17 cellular contexts compared by ENCODE assay signal in the genomic region with DNA sequence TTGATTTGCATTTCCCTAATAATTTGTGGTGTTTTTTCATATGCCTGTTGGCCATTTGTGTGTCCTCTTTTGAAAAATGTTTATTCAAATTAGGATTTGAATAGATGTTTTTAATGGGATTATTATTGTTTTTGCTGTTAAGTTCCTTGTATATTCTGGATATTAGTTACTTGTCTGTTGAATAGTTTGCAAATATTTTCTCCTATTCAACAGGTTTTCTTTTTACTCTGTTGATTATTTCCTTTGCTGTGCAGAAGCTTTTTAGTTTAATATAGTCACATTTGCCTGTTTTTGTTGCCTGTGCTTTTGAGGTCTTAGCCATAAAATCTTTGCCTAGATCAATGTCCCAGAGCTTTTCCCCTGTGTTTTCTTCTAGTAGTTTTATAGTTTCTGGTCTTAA.
"Had no signal": no experiment of that assay in that cellular context is flagged by ENCODE, and none has a peak within 500 bp of the region (broad histone marks: within the 10 kb centered on the region; RNA-seq: fewer than 3 reads in every experiment).

No MANE protein-coding gene starts in this region.

- H3K9me3 Mint-ChIP-seq: effector memory CD8-positive, alpha-beta T cell; naive thymus-derived CD8-positive, alpha-beta T cell had no signal

- H3K27me3 Mint-ChIP-seq: effector memory CD8-positive, alpha-beta T cell; naive thymus-derived CD8-positive, alpha-beta T cell; progenitor cell of endocrine pancreas had no signal

- H3K4me1 ChIP-seq: esophagus muscularis mucosa, gastrocnemius medialis had no signal

- H3K4me3 Mint-ChIP-seq: effector memory CD8-positive, alpha-beta T cell; naive thymus-derived CD8-positive, alpha-beta T cell had no signal

- DNase-seq: effector memory CD8-positive, alpha-beta T cell; gastrocnemius medialis; heart right ventricle; hypothalamus; islet precursor cell; mucosa of descending colon; naive thymus-derived CD8-positive, alpha-beta T cell; nucleus accumbens; pancreas; right cardiac atrium; small intestine; stimulated activated CD4-positive, alpha-beta T cell treated with anti-CD3 and anti-CD28 coated beads, Interleukin-12 subunit alpha, Interleukin-12 subunit beta, amount 100 ng/mL, for 4 hours; stimulated activated naive CD4-positive, alpha-beta T cell treated with Interleukin-2 at 50 U/mL for 16 hours; trophoblast cell had no signal

- H3K27ac ChIP-seq: epithelial cell of prostate, esophagus muscularis mucosa, gastrocnemius medialis, pancreas had no signal

- H3K4me3 ChIP-seq: esophagus muscularis mucosa, gastrocnemius medialis, heart right ventricle, mucosa of descending colon, pancreas had no signal

- H3K27me3 ChIP-seq: esophagus muscularis mucosa, gastrocnemius medialis, heart right ventricle, pancreas had no signal

- H3K9me3 ChIP-seq: esophagus muscularis mucosa, gastrocnemius medialis, heart right ventricle, mucosa of descending colon, pancreas had no signal

- H3K27ac Mint-ChIP-seq: progenitor cell of endocrine pancreas had no signal
